ENCODE assay signal across 14 cellular contexts in genomic region chr2:126227250-126227649, GRCh38.
A peak's percentile ranks its signal among the peaks of the same experiment; 100 is the strongest.
DNase-seq lines count a peak whose midpoint lies in the region; ATAC-seq, FAIRE-seq and TF ChIP-seq lines count a peak whose summit lies in the region.
"Had no signal": no experiment of that assay in that cellular context is flagged by ENCODE, and none has a peak within 500 bp of the region (broad histone marks: within the 10 kb centered on the region; RNA-seq: fewer than 3 reads in every experiment).

No MANE protein-coding gene starts in this region.

- H3K27me3 Mint-ChIP-seq in H9 (ENCODE audit: low read depth): no peaks in the 10 kb centered on the region

- H3K27ac Mint-ChIP-seq in H9: no peak overlapping the region
- H3K27ac Mint-ChIP-seq: mesothelial cell of epicardium had no signal

- no peak overlapping the region for H3K14ac ChIP-seq in H9 (ENCODE audit: insufficient read depth, low read length)

- H4K20me1 ChIP-seq in H9 (ENCODE audit: control insufficient read depth, insufficient read depth, insufficient read length): no peaks in the 10 kb centered on the region

- no peak overlapping the region for H3K23ac ChIP-seq in H9 (ENCODE audit: insufficient read length, low read depth, low read length)

- no peak overlapping the region for H3K27ac ChIP-seq in H9 (ENCODE audit: insufficient read length, low read depth, low read length)
- no peak overlapping the region for H3K27ac ChIP-seq in small intestine (ENCODE audit: low read depth in 1 of 2, low read length in 1 of 2)
- H3K27ac ChIP-seq: dorsolateral prefrontal cortex, ovary had no signal

- no peaks in the 10 kb centered on the region for H3K36me3 Mint-ChIP-seq in H9 (ENCODE audit: insufficient read depth in 1 of 3, low read depth in 3 of 3)
- H3K36me3 Mint-ChIP-seq: mesothelial cell of epicardium had no signal

- no peak overlapping the region for H4K8ac ChIP-seq in H9 (replicated peaks; ENCODE audit: insufficient read length, low read depth, low read length)

- no peak overlapping the region for H2AFZ ChIP-seq in H9 (ENCODE audit: low read length)

- TF ChIP-seq CTCF in H9 (conservative IDR thresholded peaks at IDR 0.05) (peak; percentile 62), kidney epithelial cell (IDR thresholded peaks at IDR 0.05; ENCODE audit: insufficient read depth, low read length, poor library complexity, severe bottlenecking) (peak; percentile 12)

- no peak overlapping the region for H3K4ac ChIP-seq in H9 (ENCODE audit: low read depth, low read length)

- no peak overlapping the region for H3K18ac ChIP-seq in H9 (ENCODE audit: insufficient read length, low read depth, low read length)

- H3K4me3 ChIP-seq in kidney epithelial cell (ENCODE audit: low read depth, low read length): no peak overlapping the region
- H3K4me3 ChIP-seq in small intestine (ENCODE audit: low read depth in 1 of 2, low read length in 2 of 2): no peak overlapping the region
- H3K4me3 ChIP-seq: dorsolateral prefrontal cortex, ovary had no signal

- no peak overlapping the region for H2BK5ac ChIP-seq in H9 (ENCODE audit: insufficient read length, low read length)

- no peak overlapping the region for H2BK120ac ChIP-seq in H9 (ENCODE audit: low read depth, low read length, poor library complexity, severe bottlenecking)

- peaks cover 3 to 5% of the 10 kb centered on the region in 2 experiments; a peak in 2 of 4 replicates for H3K4me1 Mint-ChIP-seq in H9

- no peak overlapping the region for H4K91ac ChIP-seq in H9 (ENCODE audit: insufficient read length, low read depth, low read length)

- no peak overlapping the region for H2BK15ac ChIP-seq in H9 (ENCODE audit: low read depth, low read length)

- no peaks in the 10 kb centered on the region for H3K79me2 ChIP-seq in H9 (ENCODE audit: insufficient read depth, low read length)

- H3K9me3 ChIP-seq in H9 (ENCODE audit: control insufficient read depth, low read depth, low read length) (no peaks in the 10 kb centered on the region), small intestine (ENCODE audit: control insufficient read depth, low read depth) (no peaks in the 10 kb centered on the region)

- in situ Hi-C loops in SK-MEL-5 (cut with HindIII; ENCODE audit: low pct_unique_long_range_greater_than_20kb, low sequenced_read_pairs): no loop called here

- FAIRE-seq in small intestine (lab: Jason Lieb, UNC): no peak

- H3K27me3 ChIP-seq in H9 (ENCODE audit: insufficient read depth, low read length) (no peaks in the 10 kb centered on the region), kidney epithelial cell (ENCODE audit: control insufficient read depth, insufficient read depth, low read length) (no peaks in the 10 kb centered on the region), small intestine (ENCODE audit: control insufficient read depth in 2 of 2, insufficient read depth in 2 of 2, low read length in 2 of 2) (no peaks in the 10 kb centered on the region)
- H3K27me3 ChIP-seq: dorsolateral prefrontal cortex, ovary had no signal

- no peak overlapping the region for H4K5ac ChIP-seq in H9 (ENCODE audit: insufficient read length, low read depth, low read length)

- DNase-seq in DMS53 (lab: John Stamatoyannopoulos, UW) (peak; percentile 28), DMS53 treated with DMSO at 0.1 percent for 48 hours (lab: John Stamatoyannopoulos, UW; ENCODE audit: unreplicated experiment) (no peak), H9 (no peak), SK-MEL-5 (ENCODE audit: low read depth, low spot score) (peak; percentile 47), kidney epithelial cell (ENCODE audit: low read depth) (no peak), small intestine (no peak), kidney glomerular epithelial cell (lab: John Stamatoyannopoulos, UW) (no peak)
- DNase-seq: activated CD4-positive, alpha-beta T cell treated with anti-CD3 and anti-CD28 coated beads for 48 hours; amygdala; dorsolateral prefrontal cortex; NCI-H2081 treated with DMSO at 0.1 percent for 48 hours; ovary had no signal

- no peak for ATAC-seq in GM21529 (IDR thresholded peaks at IDR 0.05; ENCODE audit: unreplicated experiment)

- no peak overlapping the region for H2BK20ac ChIP-seq in H9 (ENCODE audit: low read depth, low read length, poor library complexity, severe bottlenecking)

- H3K4me3 Mint-ChIP-seq in H9: no peak overlapping the region
- H3K4me3 Mint-ChIP-seq: mesothelial cell of epicardium had no signal

- H3K9me3 Mint-ChIP-seq in H9: peaks cover 0 to 2% of the 10 kb centered on the region in 2 experiments; a peak in 3 of 5 replicates

- no peak overlapping the region for H3T11ph ChIP-seq in H9 (ENCODE audit: low read length)

- H3K79me1 ChIP-seq in H9 (ENCODE audit: insufficient read depth, low read depth, low read length, poor library complexity, severe bottlenecking): no peaks in the 10 kb centered on the region

- no peak overlapping the region for H2BK12ac ChIP-seq in H9 (ENCODE audit: insufficient read length, low read depth, low read length)

- H3K9ac ChIP-seq in H9 (ENCODE audit: extremely low read depth, insufficient read length, low read length): no peak overlapping the region

- H3K36me3 ChIP-seq in kidney epithelial cell (ENCODE audit: control insufficient read depth, insufficient read depth, low read length) (no peaks in the 10 kb centered on the region), small intestine (ENCODE audit: control insufficient read depth in 2 of 2, insufficient read depth in 2 of 2, low read length in 2 of 2) (no peaks in the 10 kb centered on the region)
- H3K36me3 ChIP-seq: ovary had no signal

- H3K4me1 ChIP-seq in H9 (ENCODE audit: insufficient read depth, low read length) (no peaks in the 10 kb centered on the region), small intestine (ENCODE audit: control insufficient read depth in 2 of 2, insufficient read depth in 1 of 2, low read depth in 1 of 2, low read length in 1 of 2) (no peaks in the 10 kb centered on the region)

- no peak overlapping the region for H2AK5ac ChIP-seq in H9 (ENCODE audit: insufficient read length, low read length)

- WGBS in H9 (ENCODE audit: extremely low coverage, insufficient read length, low lambda C conversion rate): no CpG with 5 or more reads among the region's 1 CpG
- 61 to 78% (median 67%) methylated on average over 1 of the region's 1 CpG for WGBS in small intestine, 3 donors

- H3K23me2 ChIP-seq in H9 (ENCODE audit: insufficient read length, low read depth, low read length, poor library complexity, severe bottlenecking): no peaks in the 10 kb centered on the region

- no peak overlapping the region for H3K56ac ChIP-seq in H9 (ENCODE audit: insufficient read length, low read depth, low read length)

- no peak overlapping the region for H3K4me2 ChIP-seq in H9 (ENCODE audit: insufficient read depth, insufficient read length, low read length)

Comparison
In these comparisons a context has a peak if more than half of its experiments do, and no peak if none do; other contexts are left out.
1. DNase-seq: peak in DMS53 (single experiment) and SK-MEL-5 (single experiment); none in DMS53 treated with DMSO at 0.1 percent for 48 hours (single experiment), H9 (single experiment), kidney epithelial cell (single experiment), small intestine (single experiment) and kidney glomerular epithelial cell (single experiment).